In the genomic region with DNA sequence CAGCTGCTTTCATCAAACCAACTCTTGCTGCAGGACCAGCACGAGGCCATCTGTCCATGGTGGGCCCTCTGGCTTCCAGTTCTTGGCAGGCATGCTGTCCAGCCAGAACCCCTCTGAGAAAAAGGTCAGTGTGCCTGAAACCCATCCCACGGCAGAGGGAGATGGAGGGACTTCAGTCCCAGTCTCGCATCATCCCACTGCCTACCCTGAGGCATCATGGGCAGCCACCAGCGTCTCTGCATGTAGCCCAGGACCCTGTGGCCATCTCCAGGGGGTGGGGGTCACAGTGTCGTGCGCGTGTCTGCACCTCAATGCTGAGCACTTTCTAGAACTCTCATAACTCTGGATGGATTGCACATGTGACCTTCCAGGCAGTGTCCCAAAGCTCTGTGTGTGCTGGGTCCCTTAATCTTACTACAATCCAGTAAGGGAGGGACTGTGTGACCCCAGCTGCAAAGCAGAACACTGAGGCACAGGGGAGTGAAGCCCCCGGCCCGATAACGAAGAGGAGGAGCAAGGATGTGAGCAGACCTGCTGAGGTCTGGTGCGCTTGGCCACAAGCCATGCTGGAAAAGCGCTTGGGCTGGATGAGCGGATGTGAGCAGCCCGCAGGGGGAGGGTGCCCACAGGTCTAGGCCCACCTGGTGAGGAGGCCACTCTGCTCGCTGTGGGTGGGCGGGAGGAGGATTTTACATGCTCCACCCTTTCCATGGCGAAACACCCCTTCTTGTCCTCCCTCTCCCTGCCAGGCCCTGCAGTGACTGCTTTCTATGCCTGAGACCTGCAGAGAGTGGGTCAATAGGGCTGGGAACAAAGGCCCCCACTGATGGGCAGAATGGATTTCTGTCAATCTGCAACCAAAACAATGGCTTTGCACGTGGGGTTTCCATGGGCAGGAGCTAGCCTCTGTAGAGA, we compare ENCODE assay signal across 1 cellular context.
TF ChIP-seq lines count a peak whose summit lies in the region.

No MANE protein-coding gene starts in this region.

TF ChIP-seq in H1, 55 proteins besides CTCF, POLR2A, EP300 and RAD21:
- no peak for TF ChIP-seq TBP (IDR thresholded peaks at IDR 0.05; ENCODE audit: low read depth, low read length)
- TF ChIP-seq SRF (IDR thresholded peaks at IDR 0.05; ENCODE audit: low read depth, low read length), result no peak
- TF ChIP-seq RNF2 (IDR thresholded peaks at IDR 0.05; ENCODE audit: borderline replicate concordance, low read depth, low read length, missing control alignments, poor library complexity, severe bottlenecking), result no peak
- no peak for TF ChIP-seq BRCA1 (IDR thresholded peaks at IDR 0.05; ENCODE audit: low read depth, low read length)
- TF ChIP-seq SP1 (IDR thresholded peaks at IDR 0.05; ENCODE audit: low read depth, low read length), result no peak
- no peak for TF ChIP-seq SP2 (IDR thresholded peaks at IDR 0.05; ENCODE audit: low read length)
- no peak for TF ChIP-seq CBX5 (IDR thresholded peaks at IDR 0.05; ENCODE audit: low read depth, low read length)
- TF ChIP-seq ZNF274 (IDR thresholded peaks at IDR 0.05; ENCODE audit: borderline replicate concordance, extremely low read depth, low read length), result no peak
- no peak for TF ChIP-seq EZH2 (IDR thresholded peaks at IDR 0.05; ENCODE audit: low read depth, low read length, severe bottlenecking)
- TF ChIP-seq RFX5 (IDR thresholded peaks at IDR 0.05; ENCODE audit: borderline replicate concordance, low read depth, low read length), result no peak
- TF ChIP-seq GABPA (IDR thresholded peaks at IDR 0.05; ENCODE audit: borderline replicate concordance, insufficient read depth, low read length), result no peak
- no peak for TF ChIP-seq CBX8 (IDR thresholded peaks at IDR 0.05; ENCODE audit: borderline replicate concordance, low read depth, low read length)
